ENCODE assay signal across 21 cellular contexts in the genomic region with DNA sequence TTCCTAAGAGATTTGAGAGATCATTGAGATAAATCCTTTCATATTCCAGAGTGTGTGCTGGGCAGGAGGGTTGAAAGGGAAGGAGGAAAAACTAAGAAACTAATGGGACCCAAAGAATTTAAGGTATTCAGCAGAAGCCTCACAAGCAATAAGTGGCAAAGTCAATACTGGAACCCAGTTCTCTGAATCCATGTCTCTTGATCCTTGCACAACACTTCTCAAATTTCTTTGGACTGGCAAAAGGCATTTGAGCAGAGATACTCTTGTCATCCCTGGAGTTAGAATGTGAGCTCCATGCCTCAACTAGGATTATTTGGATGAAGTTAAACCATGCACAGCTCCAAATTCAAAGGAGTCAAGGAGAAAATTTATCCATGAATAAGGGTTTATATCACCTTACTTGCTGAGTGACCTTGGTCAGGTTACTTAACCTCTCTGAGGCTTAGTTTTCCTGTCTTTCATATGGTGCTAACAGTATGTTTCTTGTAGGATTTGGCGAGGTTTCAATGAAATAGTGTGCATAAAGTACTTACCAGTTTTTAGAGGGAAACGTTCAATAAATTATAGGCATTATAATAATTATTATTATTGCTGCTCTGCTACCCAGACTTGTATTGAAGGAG.
DNase-seq lines count a peak whose midpoint lies in the region; ATAC-seq, FAIRE-seq and TF ChIP-seq lines count a peak whose summit lies in the region.
"Had no signal": no experiment of that assay in that cellular context is flagged by ENCODE, and none has a peak within 500 bp of the region (broad histone marks: within the 10 kb centered on the region; RNA-seq: fewer than 3 reads in every experiment).

No MANE protein-coding gene starts in this region.

- CTCF ChIA-PET in K562 (lab: Yijun Ruan, JAX; ENCODE audit: low intra/inter-chr PET ratio) = no interaction called here

- 27% methylated on average over 2 of the region's 2 CpGs for WGBS in K562 (ENCODE audit: insufficient coverage, low coverage, missing lambda C conversion rate)
- WGBS in hepatocyte (ENCODE audit: low lambda C conversion rate, missing lambda C conversion rate) = 83% methylated on average over 2 of the region's 2 CpGs

- TF ChIP-seq RAD21 in K562 (CRISPR knock-in tag; conservative IDR thresholded peaks at IDR 0.05 in 1 of 2, IDR thresholded peaks at IDR 0.05 in 1 of 2) = no peak

- peak; percentile 28 for DNase-seq in AG08396 (ENCODE audit: low spot score)
- peak; percentile 39 for DNase-seq in HFFc6
- no peak for DNase-seq in K562 (ENCODE audit: extremely low read depth in 1 of 4, low spot score in 3 of 4)
- DNase-seq in hepatocyte (ENCODE audit: low spot score) = no peak
- DNase-seq in activated gamma-delta T cell (lab: John Stamatoyannopoulos, UW) = no peak
- no peak for DNase-seq in uterus
- DNase-seq: activated CD8-positive, alpha-beta T cell treated with anti-CD3 and anti-CD28 coated beads for 36 hours; CD8-positive, alpha-beta memory T cell; NCI-H1048; NCI-H187 treated with DMSO at 0.1 percent for 48 hours; NCI-H2227 treated with DMSO at 0.1 percent for 48 hours; NCI-H82; nephron progenitor cell; stimulated activated CD4-positive, alpha-beta T cell treated with anti-CD3 and anti-CD28 coated beads, Interleukin-4, amount 100 ng/mL, for 24 hours; stimulated activated naive CD8-positive, alpha-beta T cell treated with anti-CD3 and anti-CD28 coated beads, Interleukin-15, amount 100 ng/mL, for 72 hours had no signal

- BruUV-seq in K562 (replicated peaks; lab: Mats Ljungman, UMichigan) = no TSS peak

- H3K4me1 Mint-ChIP-seq in HFFc6 (ENCODE audit: low read depth) = peaks cover 75% of the 10 kb centered on the region

- H3K27me3 ChIP-seq in K562 (ENCODE audit: control insufficient read depth in 2 of 2, insufficient read depth in 2 of 2, low read length in 2 of 2) = no peaks in the 10 kb centered on the region
- H3K27me3 ChIP-seq in hepatocyte = no peaks in the 10 kb centered on the region
- H3K27me3 ChIP-seq in uterus = no peaks in the 10 kb centered on the region
- H3K27me3 ChIP-seq: cardiac muscle cell, tibial nerve had no signal

- no peak for TF ChIP-seq EP300 in K562 (IDR thresholded peaks at IDR 0.05; ENCODE audit: low read length)

- H3K27ac Mint-ChIP-seq in HFFc6 = peak overlapping the region; percentile 76
- H3K27ac Mint-ChIP-seq: activated CD8-positive, alpha-beta T cell treated with anti-CD3 and anti-CD28 coated beads for 36 hours; mesothelial cell of epicardium; nephron progenitor cell; stimulated activated naive CD8-positive, alpha-beta T cell treated with anti-CD3 and anti-CD28 coated beads, Interleukin-15, amount 100 ng/mL, for 72 hours; WTC11 had no signal

- H4K20me1 ChIP-seq in K562 (replicated peaks; ENCODE audit: control insufficient read depth, insufficient read depth, low read length) (no peaks in the 10 kb centered on the region), hepatocyte (ENCODE audit: insufficient read depth, poor library complexity, severe bottlenecking) (no peaks in the 10 kb centered on the region)

- H3K27me3 Mint-ChIP-seq in HFFc6 (ENCODE audit: insufficient read depth) = no peaks in the 10 kb centered on the region; the same call in 1 of the 2 replicates
- H3K27me3 Mint-ChIP-seq: activated CD8-positive, alpha-beta T cell treated with anti-CD3 and anti-CD28 coated beads for 36 hours had no signal

- peaks cover 6 to 10% of the 10 kb centered on the region in 2 experiments for H3K4me1 ChIP-seq in K562 (replicated peaks in 1 of 2; ENCODE audit: control insufficient read depth in 2 of 2, insufficient read depth in 2 of 2, low read length in 2 of 2)
- H3K4me1 ChIP-seq in hepatocyte (ENCODE audit: insufficient read depth) = peaks cover 3% of the 10 kb centered on the region
- no peaks in the 10 kb centered on the region for H3K4me1 ChIP-seq in uterus

- FAIRE-seq in K562 (lab: Jason Lieb, UNC) = no peak

- no peak overlapping the region for H3K9ac ChIP-seq in K562 (ENCODE audit: insufficient read depth in 1 of 2, low read depth in 2 of 2, low read length in 2 of 2)

- H3K79me2 ChIP-seq in K562 (ENCODE audit: control insufficient read depth, insufficient read depth, low read length) (no peaks in the 10 kb centered on the region), hepatocyte (no peaks in the 10 kb centered on the region)

- H3K9me2 ChIP-seq in hepatocyte (replicated peaks; ENCODE audit: insufficient read depth) = no peaks in the 10 kb centered on the region

- peak overlapping the region; percentile 56 for H3K4me3 Mint-ChIP-seq in HFFc6
- H3K4me3 Mint-ChIP-seq: activated CD8-positive, alpha-beta T cell treated with anti-CD3 and anti-CD28 coated beads for 36 hours; CD8-positive, alpha-beta memory T cell; mesothelial cell of epicardium; nephron progenitor cell; stimulated activated naive CD8-positive, alpha-beta T cell treated with anti-CD3 and anti-CD28 coated beads, Interleukin-15, amount 100 ng/mL, for 72 hours; WTC11 had no signal

- no peaks in the 10 kb centered on the region for H3K36me3 Mint-ChIP-seq in HFFc6 (ENCODE audit: low read depth)
- H3K36me3 Mint-ChIP-seq: mesothelial cell of epicardium, WTC11 had no signal

- no peak for ATAC-seq in K562
- no peak for ATAC-seq in HG02798 (IDR thresholded peaks at IDR 0.05; ENCODE audit: poor library complexity, unreplicated experiment)
- ATAC-seq in GM18519 (IDR thresholded peaks at IDR 0.05; ENCODE audit: low FRiP score, unreplicated experiment) = no peak
- ATAC-seq: activated CD8-positive, alpha-beta T cell treated with anti-CD3 and anti-CD28 coated beads for 36 hours; stimulated activated naive CD8-positive, alpha-beta T cell treated with anti-CD3 and anti-CD28 coated beads, Interleukin-15, amount 100 ng/mL, for 72 hours; WTC11 had no signal

- H2AFZ ChIP-seq in K562 (ENCODE audit: low read depth, low read length) = no peak overlapping the region
- H2AFZ ChIP-seq in hepatocyte = no peak overlapping the region

- intact Hi-C loops in K562 (cut with micrococcal nuclease) (no loop called here), uterus (cut with DNase I; ENCODE audit: low total_unique reads) (loop anchor here (10.0 kb wide), 1 partner anchor 124 kb away; a partner anchor contains a TSS)

- H3K9me3 Mint-ChIP-seq in HFFc6 = no peaks in the 10 kb centered on the region
- H3K9me3 Mint-ChIP-seq: activated CD8-positive, alpha-beta T cell treated with anti-CD3 and anti-CD28 coated beads for 36 hours; mesothelial cell of epicardium had no signal

- H3K4me3 ChIP-seq in K562 (no peak overlapping the region), hepatocyte (no peak overlapping the region), uterus (no peak overlapping the region)
- H3K4me3 ChIP-seq: cardiac muscle cell, tibial nerve had no signal

- H3K4me2 ChIP-seq in K562 (ENCODE audit: insufficient read depth, low read length) (no peak overlapping the region), hepatocyte (no peak overlapping the region)

- TF ChIP-seq POLR2A in K562 (conservative IDR thresholded peaks at IDR 0.05) (no peak), uterus (IDR thresholded peaks at IDR 0.05) (no peak)

- H3K9me3 ChIP-seq in K562 (replicated peaks; ENCODE audit: control insufficient read depth, insufficient read depth, low read depth, low read length) (no peaks in the 10 kb centered on the region), hepatocyte (ENCODE audit: low read depth) (no peaks in the 10 kb centered on the region), uterus (no peaks in the 10 kb centered on the region)
- H3K9me3 ChIP-seq: tibial nerve had no signal

- H3K27ac ChIP-seq in K562 (ENCODE audit: extremely low read depth, low read depth, low read length) (no peak overlapping the region), hepatocyte (peak overlapping the region; percentile 51), uterus (no peak overlapping the region)
- H3K27ac ChIP-seq: cardiac muscle cell had no signal

- H3K9me1 ChIP-seq in K562 (ENCODE audit: control insufficient read depth, insufficient read depth, low read length) = no peaks in the 10 kb centered on the region

- POLR2A ChIA-PET in K562 (lab: Yijun Ruan, JAX) = interaction anchor here (2.2 kb wide), 2 partner anchors 8 to 11 kb away, joined by 6 to 10 read pairs; no protein-coding TSS in a partner anchor

- TF ChIP-seq CTCF in HFFc6 (IDR thresholded peaks at IDR 0.05) (no peak), K562 (IDR thresholded peaks at IDR 0.05 in 2 of 3, conservative IDR thresholded peaks at IDR 0.05 in 1 of 3; ENCODE audit: insufficient read depth in 2 of 3, low read depth in 1 of 3, low read length in 3 of 3) (no peak), hepatocyte (IDR thresholded peaks at IDR 0.05; ENCODE audit: poor library complexity) (no peak), uterus (IDR thresholded peaks at IDR 0.05) (no peak)

- H3K36me3 ChIP-seq in K562 (ENCODE audit: control insufficient read depth, insufficient read depth, low read length) (no peaks in the 10 kb centered on the region), hepatocyte (replicated peaks; ENCODE audit: insufficient read depth, low read depth) (no peaks in the 10 kb centered on the region), uterus (no peaks in the 10 kb centered on the region)
- H3K36me3 ChIP-seq: cardiac muscle cell, tibial nerve had no signal

- in situ Hi-C loops in K562 (cut with MboI) = no loop called here

TF ChIP-seq in K562, 482 proteins besides CTCF, POLR2A, EP300 and RAD21 (continues in another document):
- TF ChIP-seq PHF20 (IDR thresholded peaks at IDR 0.05; ENCODE audit: partially characterized antibody) = no peak
- TF ChIP-seq HNRNPK (IDR thresholded peaks at IDR 0.05; ENCODE audit: low read depth, low read length, poor library complexity, severe bottlenecking) = no peak
- no peak for TF ChIP-seq TFAM (CRISPR knock-in tag; conservative IDR thresholded peaks at IDR 0.05)
- TF ChIP-seq CHD2 (IDR thresholded peaks at IDR 0.05; ENCODE audit: low read depth, low read length) = no peak
- no peak for TF ChIP-seq DIDO1 (tag; IDR thresholded peaks at IDR 0.05; ENCODE audit: low read depth)
- no peak for TF ChIP-seq RBM34 (IDR thresholded peaks at IDR 0.05; ENCODE audit: borderline replicate concordance, insufficient read depth, low read length)
- no peak for TF ChIP-seq PHF21A (IDR thresholded peaks at IDR 0.05; ENCODE audit: borderline replicate concordance, low read depth)
- TF ChIP-seq HEY1 (CRISPR knock-in tag; IDR thresholded peaks at IDR 0.05; ENCODE audit: borderline replicate concordance) = no peak

Comparison
In these comparisons a context has a peak if more than half of its experiments do, and no peak if none do; other contexts are left out.
1. DNase-seq: peak in AG08396 (single experiment) and HFFc6 (single experiment); none in K562 (0 of 4), hepatocyte (single experiment), activated gamma-delta T cell (single experiment) and uterus (0 of 2).